1 cellular context compared by ENCODE assay signal in genomic region chr18:55095579-55095978, GRCh38.
TF ChIP-seq lines count a peak whose summit lies in the region.

No MANE protein-coding gene starts in this region.

TF ChIP-seq in HEK293, 187 proteins besides CTCF, POLR2A, EP300 and RAD21 (continued from another document):
- TF ChIP-seq, protein P1, sequence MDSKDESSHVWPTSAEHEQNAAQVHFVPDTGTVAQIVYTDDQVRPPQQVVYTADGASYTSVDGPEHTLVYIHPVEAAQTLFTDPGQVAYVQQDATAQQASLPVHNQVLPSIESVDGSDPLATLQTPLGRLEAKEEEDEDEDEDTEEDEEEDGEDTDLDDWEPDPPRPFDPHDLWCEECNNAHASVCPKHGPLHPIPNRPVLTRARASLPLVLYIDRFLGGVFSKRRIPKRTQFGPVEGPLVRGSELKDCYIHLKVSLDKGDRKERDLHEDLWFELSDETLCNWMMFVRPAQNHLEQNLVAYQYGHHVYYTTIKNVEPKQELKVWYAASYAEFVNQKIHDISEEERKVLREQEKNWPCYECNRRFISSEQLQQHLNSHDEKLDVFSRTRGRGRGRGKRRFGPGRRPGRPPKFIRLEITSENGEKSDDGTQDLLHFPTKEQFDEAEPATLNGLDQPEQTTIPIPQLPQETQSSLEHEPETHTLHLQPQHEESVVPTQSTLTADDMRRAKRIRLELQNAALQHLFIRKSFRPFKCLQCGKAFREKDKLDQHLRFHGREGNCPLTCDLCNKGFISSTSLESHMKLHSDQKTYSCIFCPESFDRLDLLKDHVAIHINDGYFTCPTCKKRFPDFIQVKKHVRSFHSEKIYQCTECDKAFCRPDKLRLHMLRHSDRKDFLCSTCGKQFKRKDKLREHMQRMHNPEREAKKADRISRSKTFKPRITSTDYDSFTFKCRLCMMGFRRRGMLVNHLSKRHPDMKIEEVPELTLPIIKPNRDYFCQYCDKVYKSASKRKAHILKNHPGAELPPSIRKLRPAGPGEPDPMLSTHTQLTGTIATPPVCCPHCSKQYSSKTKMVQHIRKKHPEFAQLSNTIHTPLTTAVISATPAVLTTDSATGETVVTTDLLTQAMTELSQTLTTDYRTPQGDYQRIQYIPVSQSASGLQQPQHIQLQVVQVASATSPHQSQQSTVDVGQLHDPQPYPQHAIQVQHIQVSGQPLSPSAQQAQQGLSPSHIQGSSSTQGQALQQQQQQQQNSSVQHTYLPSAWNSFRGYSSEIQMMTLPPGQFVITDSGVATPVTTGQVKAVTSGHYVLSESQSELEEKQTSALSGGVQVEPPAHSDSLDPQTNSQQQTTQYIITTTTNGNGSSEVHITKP (tag by site-specific recombination; IDR thresholded peaks at IDR 0.05) = peak; percentile 41; the same call in 1 of the 2 replicates
- TF ChIP-seq ZNF274 (IDR thresholded peaks at IDR 0.05; ENCODE audit: low read length) = no peak
- TF ChIP-seq ZNF274 (tag by site-specific recombination; IDR thresholded peaks at IDR 0.05; ENCODE audit: borderline replicate concordance) = no peak
- TF ChIP-seq ZBTB8A (tag by site-specific recombination; IDR thresholded peaks at IDR 0.05) = 0 out of 2 replicates have a peak, but pooled peaks have one; percentile 10
- no peak for TF ChIP-seq ZNF175 (tag by site-specific recombination; IDR thresholded peaks at IDR 0.05)
- TF ChIP-seq ZBTB26 (tag by site-specific recombination; optimal IDR thresholded peaks at IDR 0.05) = no peak
- TF ChIP-seq ZNF677 (tag by site-specific recombination; IDR thresholded peaks at IDR 0.05) = no peak
